Comparison of ENCODE assay signal across 1 cellular context in genomic region chr11:6351782-6352181, GRCh38.
TF ChIP-seq lines count a peak whose summit lies in the region.

No MANE protein-coding gene starts in this region.

TF ChIP-seq in IMR-90, 13 proteins besides CTCF, POLR2A, EP300 and RAD21:
- no peak for TF ChIP-seq RCOR1 (IDR thresholded peaks at IDR 0.05; ENCODE audit: insufficient replicate concordance, low read length)
- no peak for TF ChIP-seq BHLHE40 (IDR thresholded peaks at IDR 0.05; ENCODE audit: low read depth, low read length)
- no peak for TF ChIP-seq CEBPB (IDR thresholded peaks at IDR 0.05; ENCODE audit: low read depth, low read length)
- no peak for TF ChIP-seq RFX5 (IDR thresholded peaks at IDR 0.05; ENCODE audit: low read depth, low read length)
- no peak for TF ChIP-seq MAZ (IDR thresholded peaks at IDR 0.05; ENCODE audit: borderline replicate concordance, low read depth, low read length)
- TF ChIP-seq, protein P1, sequence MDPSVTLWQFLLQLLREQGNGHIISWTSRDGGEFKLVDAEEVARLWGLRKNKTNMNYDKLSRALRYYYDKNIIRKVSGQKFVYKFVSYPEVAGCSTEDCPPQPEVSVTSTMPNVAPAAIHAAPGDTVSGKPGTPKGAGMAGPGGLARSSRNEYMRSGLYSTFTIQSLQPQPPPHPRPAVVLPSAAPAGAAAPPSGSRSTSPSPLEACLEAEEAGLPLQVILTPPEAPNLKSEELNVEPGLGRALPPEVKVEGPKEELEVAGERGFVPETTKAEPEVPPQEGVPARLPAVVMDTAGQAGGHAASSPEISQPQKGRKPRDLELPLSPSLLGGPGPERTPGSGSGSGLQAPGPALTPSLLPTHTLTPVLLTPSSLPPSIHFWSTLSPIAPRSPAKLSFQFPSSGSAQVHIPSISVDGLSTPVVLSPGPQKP (IDR thresholded peaks at IDR 0.05; ENCODE audit: borderline replicate concordance, low read depth, low read length): no peak
- no peak for TF ChIP-seq CHD1 (IDR thresholded peaks at IDR 0.05; ENCODE audit: low read depth, low read length)
- TF ChIP-seq NFE2L2 (IDR thresholded peaks at IDR 0.05; ENCODE audit: low read depth, low read length): no peak
- no peak for TF ChIP-seq MAFK (IDR thresholded peaks at IDR 0.05; ENCODE audit: low read depth, low read length)
